Comparison of ENCODE assay signal across 1 cellular context in genomic region chr13:32499538-32500210, GRCh38.
A peak's percentile ranks its signal among the peaks of the same experiment; 100 is the strongest.
TF ChIP-seq lines count a peak whose summit lies in the region.

No MANE protein-coding gene starts in this region.

TF ChIP-seq in HepG2, 621 proteins besides CTCF, POLR2A, EP300 and RAD21 (continued from another document and continues in another):
- TF ChIP-seq ZBTB43 (CRISPR knock-in tag; conservative IDR thresholded peaks at IDR 0.05) (no peak), REST (IDR thresholded peaks at IDR 0.05; ENCODE audit: borderline replicate concordance in 1 of 2, low read depth in 1 of 2, low read length in 2 of 2) (no peak), RNF2 (conservative IDR thresholded peaks at IDR 0.05; ENCODE audit: low read depth) (no peak), ZFP37 (CRISPR knock-in tag; IDR thresholded peaks at IDR 0.05; ENCODE audit: borderline replicate concordance) (no peak), NFYB (CRISPR knock-in tag; IDR thresholded peaks at IDR 0.05) (no peak), RBM22 (optimal IDR thresholded peaks at IDR 0.05; ENCODE audit: low read length) (peak; percentile 30), ZSCAN5A (CRISPR knock-in tag; IDR thresholded peaks at IDR 0.05; ENCODE audit: borderline replicate concordance) (peak; percentile 23; the same call in 1 of the 2 replicates), CENPT (CRISPR knock-in tag; IDR thresholded peaks at IDR 0.05; ENCODE audit: low read depth) (no peak), PHB2 (IDR thresholded peaks at IDR 0.05; ENCODE audit: partially characterized antibody) (no peak), ZNF547 (CRISPR knock-in tag; IDR thresholded peaks at IDR 0.05) (no peak), RFX1 (IDR thresholded peaks at IDR 0.05) (no peak), MED13 (CRISPR knock-in tag; IDR thresholded peaks at IDR 0.05) (no peak), ZBTB3 (CRISPR knock-in tag; IDR thresholded peaks at IDR 0.05; ENCODE audit: borderline replicate concordance, low read depth) (no peak), ZNF614 (CRISPR knock-in tag; IDR thresholded peaks at IDR 0.05; ENCODE audit: borderline replicate concordance) (peak; percentile 66; the same call in 1 of the 2 replicates), ZNF577 (CRISPR knock-in tag; IDR thresholded peaks at IDR 0.05; ENCODE audit: borderline replicate concordance, low read depth) (no peak), MTF1 (CRISPR knock-in tag; IDR thresholded peaks at IDR 0.05) (no peak), ZNF484 (CRISPR knock-in tag; IDR thresholded peaks at IDR 0.05; ENCODE audit: borderline replicate concordance, low read depth) (no peak), ZNF17 (CRISPR knock-in tag; IDR thresholded peaks at IDR 0.05) (no peak), KDM6A (CRISPR knock-in tag; IDR thresholded peaks at IDR 0.05; ENCODE audit: low read depth) (no peak), EHMT2 (IDR thresholded peaks at IDR 0.05; ENCODE audit: borderline replicate concordance, low read depth, low read length) (no peak), SRSF4 (IDR thresholded peaks at IDR 0.05; ENCODE audit: low read depth, low read length, poor library complexity, severe bottlenecking) (no peak), SNAPC2 (CRISPR knock-in tag; IDR thresholded peaks at IDR 0.05) (peak; percentile 43; the same call in 1 of the 2 replicates), NFATC3 (CRISPR knock-in tag; IDR thresholded peaks at IDR 0.05) (no peak), ZSCAN22 (CRISPR knock-in tag; IDR thresholded peaks at IDR 0.05) (no peak), MXD4 (CRISPR knock-in tag; IDR thresholded peaks at IDR 0.05) (0 out of 2 replicates have a peak, but pooled peaks have one; percentile 30), KLF12 (CRISPR knock-in tag; IDR thresholded peaks at IDR 0.05; ENCODE audit: borderline replicate concordance) (no peak), ASH2L (IDR thresholded peaks at IDR 0.05; ENCODE audit: insufficient read length, low read depth, low read length) (no peak), NBN (conservative IDR thresholded peaks at IDR 0.05) (no peak), EZH2 (conservative IDR thresholded peaks at IDR 0.05; ENCODE audit: low read depth, low read length) (no peak), PITX1 (CRISPR knock-in tag; IDR thresholded peaks at IDR 0.05) (peak; percentile 74), TCF12 (IDR thresholded peaks at IDR 0.05) (no peak), TCF12 (CRISPR knock-in tag; IDR thresholded peaks at IDR 0.05) (no peak), ZNF773 (CRISPR knock-in tag; IDR thresholded peaks at IDR 0.05; ENCODE audit: borderline replicate concordance) (no peak), ZNF775 (CRISPR knock-in tag; IDR thresholded peaks at IDR 0.05; ENCODE audit: borderline replicate concordance) (no peak), U2AF1 (optimal IDR thresholded peaks at IDR 0.05; ENCODE audit: low read depth, low read length) (no peak), CEBPZ (IDR thresholded peaks at IDR 0.05; ENCODE audit: low read length) (no peak), CHD2 (IDR thresholded peaks at IDR 0.05; ENCODE audit: low read depth, low read length) (no peak), HOMEZ (CRISPR knock-in tag; IDR thresholded peaks at IDR 0.05; ENCODE audit: low read depth) (peak; percentile 41; the same call in 1 of the 2 replicates), ZSCAN25 (CRISPR knock-in tag; IDR thresholded peaks at IDR 0.05) (no peak), JUN (CRISPR knock-in tag; IDR thresholded peaks at IDR 0.05) (no peak), HMG20A (CRISPR knock-in tag; IDR thresholded peaks at IDR 0.05; ENCODE audit: borderline replicate concordance) (peak; percentile 43; the same call in 1 of the 2 replicates)
- TF ChIP-seq, protein P1, sequence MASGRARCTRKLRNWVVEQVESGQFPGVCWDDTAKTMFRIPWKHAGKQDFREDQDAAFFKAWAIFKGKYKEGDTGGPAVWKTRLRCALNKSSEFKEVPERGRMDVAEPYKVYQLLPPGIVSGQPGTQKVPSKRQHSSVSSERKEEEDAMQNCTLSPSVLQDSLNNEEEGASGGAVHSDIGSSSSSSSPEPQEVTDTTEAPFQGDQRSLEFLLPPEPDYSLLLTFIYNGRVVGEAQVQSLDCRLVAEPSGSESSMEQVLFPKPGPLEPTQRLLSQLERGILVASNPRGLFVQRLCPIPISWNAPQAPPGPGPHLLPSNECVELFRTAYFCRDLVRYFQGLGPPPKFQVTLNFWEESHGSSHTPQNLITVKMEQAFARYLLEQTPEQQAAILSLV (CRISPR knock-in tag; IDR thresholded peaks at IDR 0.05; ENCODE audit: borderline replicate concordance) = no peak
- TF ChIP-seq, protein P2, sequence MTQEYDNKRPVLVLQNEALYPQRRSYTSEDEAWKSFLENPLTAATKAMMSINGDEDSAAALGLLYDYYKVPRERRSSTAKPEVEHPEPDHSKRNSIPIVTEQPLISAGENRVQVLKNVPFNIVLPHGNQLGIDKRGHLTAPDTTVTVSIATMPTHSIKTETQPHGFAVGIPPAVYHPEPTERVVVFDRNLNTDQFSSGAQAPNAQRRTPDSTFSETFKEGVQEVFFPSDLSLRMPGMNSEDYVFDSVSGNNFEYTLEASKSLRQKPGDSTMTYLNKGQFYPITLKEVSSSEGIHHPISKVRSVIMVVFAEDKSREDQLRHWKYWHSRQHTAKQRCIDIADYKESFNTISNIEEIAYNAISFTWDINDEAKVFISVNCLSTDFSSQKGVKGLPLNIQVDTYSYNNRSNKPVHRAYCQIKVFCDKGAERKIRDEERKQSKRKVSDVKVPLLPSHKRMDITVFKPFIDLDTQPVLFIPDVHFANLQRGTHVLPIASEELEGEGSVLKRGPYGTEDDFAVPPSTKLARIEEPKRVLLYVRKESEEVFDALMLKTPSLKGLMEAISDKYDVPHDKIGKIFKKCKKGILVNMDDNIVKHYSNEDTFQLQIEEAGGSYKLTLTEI (CRISPR knock-in tag; conservative IDR thresholded peaks at IDR 0.05) = no peak
- TF ChIP-seq, protein P3, sequence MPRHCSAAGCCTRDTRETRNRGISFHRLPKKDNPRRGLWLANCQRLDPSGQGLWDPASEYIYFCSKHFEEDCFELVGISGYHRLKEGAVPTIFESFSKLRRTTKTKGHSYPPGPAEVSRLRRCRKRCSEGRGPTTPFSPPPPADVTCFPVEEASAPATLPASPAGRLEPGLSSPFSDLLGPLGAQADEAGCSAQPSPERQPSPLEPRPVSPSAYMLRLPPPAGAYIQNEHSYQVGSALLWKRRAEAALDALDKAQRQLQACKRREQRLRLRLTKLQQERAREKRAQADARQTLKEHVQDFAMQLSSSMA (CRISPR knock-in tag; IDR thresholded peaks at IDR 0.05) = no peak
